ENCODE assay signal across 26 cellular contexts in the genomic region with DNA sequence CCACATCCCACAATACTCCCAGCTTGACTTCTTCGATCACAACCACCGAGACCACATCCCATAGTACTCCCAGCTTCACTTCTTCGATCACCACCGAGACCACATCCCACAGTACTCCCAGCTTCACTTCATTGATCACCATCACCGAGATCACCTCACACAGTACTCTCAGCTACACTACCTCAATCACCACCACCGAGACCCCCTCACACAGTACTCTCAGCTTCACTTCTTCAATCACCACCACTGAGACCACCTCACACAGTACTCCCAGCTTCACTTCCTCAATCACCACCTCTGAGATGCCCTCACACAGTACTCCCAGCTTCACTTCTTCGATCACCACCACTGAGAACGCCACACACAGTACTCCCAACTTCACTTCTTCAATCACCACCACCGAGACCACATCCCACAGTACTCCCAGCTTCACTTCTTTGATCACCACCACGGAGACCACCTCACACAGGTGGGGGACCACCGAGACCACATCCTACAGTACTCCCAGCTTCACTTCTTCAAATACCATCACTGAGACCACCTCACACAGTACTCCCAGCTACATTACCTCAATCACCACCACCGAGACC. TPM values are rescaled to one million over a fixed set of nuclear protein-coding genes. Genes with fewer than 3 reads are reported as not detected.
A peak's percentile ranks its signal among the peaks of the same experiment; 100 is the strongest.
DNase-seq lines count a peak whose midpoint lies in the region; ATAC-seq, FAIRE-seq and TF ChIP-seq lines count a peak whose summit lies in the region.
"Had no signal": no experiment of that assay in that cellular context is flagged by ENCODE, and none has a peak within 500 bp of the region (broad histone marks: within the 10 kb centered on the region; RNA-seq: fewer than 3 reads in every experiment).

No MANE protein-coding gene starts in this region.

- H4K91ac ChIP-seq in H9 (ENCODE audit: insufficient read length, low read depth, low read length), result no peak overlapping the region

- no peaks in the 10 kb centered on the region for H3K4me1 Mint-ChIP-seq in H9
- H3K4me1 Mint-ChIP-seq: CD14-positive monocyte; central memory CD8-positive, alpha-beta T cell; neural crest cell had no signal

- POLR2A ChIA-PET in GM12878 (lab: Charles Lee), result no interaction called here

- no peak for TF ChIP-seq CTCF in H9 (conservative IDR thresholded peaks at IDR 0.05)
- TF ChIP-seq CTCF in GM12878 (IDR thresholded peaks at IDR 0.05 in 2 of 3, conservative IDR thresholded peaks at IDR 0.05 in 1 of 3; ENCODE audit: control insufficient read depth in 2 of 3, extremely low read depth in 1 of 3, insufficient read depth in 1 of 3, low read depth in 3 of 3, low read length in 3 of 3), result no peak
- TF ChIP-seq CTCF in lower leg skin (IDR thresholded peaks at IDR 0.05), result no peak

- intact Hi-C loops in GM12878 (cut with micrococcal nuclease; ENCODE audit: unreplicated experiment) (no loop called here), lower leg skin (cut with DNase I; ENCODE audit: low total_unique reads) (no loop called here)

- H3K4me2 ChIP-seq in H9 (ENCODE audit: insufficient read depth, insufficient read length, low read length) (no peak overlapping the region), GM12878 (ENCODE audit: control insufficient read depth, insufficient read depth) (no peak overlapping the region)
- H3K4me2 ChIP-seq: SK-N-SH had no signal

- no TSS peak for BruUV-seq in GM12878 (replicated peaks; lab: Mats Ljungman, UMichigan)

- no peaks in the 10 kb centered on the region for H3K9me3 Mint-ChIP-seq in H9
- H3K9me3 Mint-ChIP-seq: CD14-positive monocyte; central memory CD8-positive, alpha-beta T cell; neural crest cell had no signal

- no peak overlapping the region for H2AK5ac ChIP-seq in H9 (ENCODE audit: insufficient read length, low read length)

- no peak for TF ChIP-seq RAD21 in GM12878 (IDR thresholded peaks at IDR 0.05; ENCODE audit: insufficient read depth, low read depth, low read length)

- DNase-seq in H9 (peak; percentile 42), GM12878 (ENCODE audit: low read depth, low spot score) (no peak), glomerular visceral epithelial cell (ENCODE audit: extremely low spot score) (peak; percentile 20), renal cortical epithelial cell (ENCODE audit: low read depth) (peak; percentile 13), lower leg skin (ENCODE audit: low spot score in 2 of 2) (no peak), NCI-H82 treated with DMSO at 0.1 percent for 48 hours (lab: John Stamatoyannopoulos, UW; ENCODE audit: unreplicated experiment) (no peak)
- DNase-seq in activated CD8-positive, alpha-beta memory T cell treated with anti-CD3 and anti-CD28 coated beads, Interleukin-2, amount 50 U/mL, for 4 hours, result no peak
- DNase-seq: activated CD4-positive, alpha-beta T cell treated with anti-CD3 and anti-CD28 coated beads, Interleukin-2, amount 50 U/mL, for 1 hour; KG1; left lung; MV-4-11; NCI-H187; NCI-H69; psoas muscle; SK-N-SH; substantia nigra had no signal

- no peaks in the 10 kb centered on the region for H4K20me1 ChIP-seq in H9 (ENCODE audit: control insufficient read depth, insufficient read depth, insufficient read length)
- H4K20me1 ChIP-seq in GM12878 (ENCODE audit: control insufficient read depth, insufficient read depth), result no peaks in the 10 kb centered on the region

- H3K18ac ChIP-seq in H9 (ENCODE audit: insufficient read length, low read depth, low read length), result no peak overlapping the region

- no peak overlapping the region for H3K14ac ChIP-seq in H9 (ENCODE audit: insufficient read depth, low read length)

- TF ChIP-seq EP300 in GM12878 (IDR thresholded peaks at IDR 0.05; ENCODE audit: borderline replicate concordance in 1 of 2, control insufficient read depth in 1 of 2, low read depth in 2 of 2, low read length in 2 of 2), result no peak

- no peaks in the 10 kb centered on the region for H3K36me3 ChIP-seq in GM12878 (ENCODE audit: control insufficient read depth in 2 of 2, insufficient read depth in 2 of 2, low read length in 1 of 2)
- H3K36me3 ChIP-seq: ascending aorta, left lung had no signal

- no peaks in the 10 kb centered on the region for H3K23me2 ChIP-seq in H9 (ENCODE audit: insufficient read length, low read depth, low read length, poor library complexity, severe bottlenecking)

- H4K8ac ChIP-seq in H9 (replicated peaks; ENCODE audit: insufficient read length, low read depth, low read length), result no peak overlapping the region

- H3K27ac ChIP-seq in H9 (ENCODE audit: insufficient read length, low read depth, low read length) (no peak overlapping the region), GM12878 (ENCODE audit: control insufficient read depth, insufficient read depth) (no peak overlapping the region)
- H3K27ac ChIP-seq: ascending aorta, HL-60, left lung, psoas muscle, RWPE1 had no signal

- peaks cover 6% of the 10 kb centered on the region for H3K27me3 Mint-ChIP-seq in H9 (ENCODE audit: low read depth)

- CTCF ChIA-PET in GM12878 (lab: Yijun Ruan, JAX), result interaction anchor here (0.8 to 1.0 kb wide), 3 partner anchors 26 to 265 kb away, joined by 3 read pairs; no protein-coding TSS in a partner anchor

- H3K4me3 Mint-ChIP-seq in H9, result no peak overlapping the region
- H3K4me3 Mint-ChIP-seq: activated naive CD8-positive, alpha-beta T cell; CD14-positive monocyte; central memory CD8-positive, alpha-beta T cell; neural crest cell had no signal

- H3K79me2 ChIP-seq in H9 (ENCODE audit: insufficient read depth, low read length), result no peaks in the 10 kb centered on the region
- H3K79me2 ChIP-seq in GM12878 (ENCODE audit: control insufficient read depth, insufficient read depth, low read length), result no peaks in the 10 kb centered on the region

- H2AFZ ChIP-seq in H9 (ENCODE audit: low read length), result no peak overlapping the region
- H2AFZ ChIP-seq in GM12878 (ENCODE audit: control insufficient read depth, low read depth, low read length), result no peak overlapping the region

- H3K9me3 ChIP-seq in H9 (ENCODE audit: control insufficient read depth, low read depth, low read length) (no peaks in the 10 kb centered on the region), GM12878 (replicated peaks; ENCODE audit: control insufficient read depth, insufficient read depth, low read length) (peaks cover 2% of the 10 kb centered on the region; the same call in 1 of the 3 replicates)
- H3K9me3 ChIP-seq: ascending aorta, left lung, psoas muscle, SK-N-SH had no signal

- H2BK5ac ChIP-seq in H9 (ENCODE audit: insufficient read length, low read length), result no peak overlapping the region

- no peak for ATAC-seq in GM12878
- ATAC-seq in HG02870 (IDR thresholded peaks at IDR 0.05; ENCODE audit: unreplicated experiment), result no peak
- ATAC-seq: left lung, psoas muscle had no signal

- H2BK15ac ChIP-seq in H9 (ENCODE audit: low read depth, low read length), result no peak overlapping the region

- H2BK12ac ChIP-seq in H9 (ENCODE audit: insufficient read length, low read depth, low read length), result no peak overlapping the region

- RAD21 ChIA-PET in GM12878 (lab: Charles Lee; ENCODE audit: unreplicated experiment), result interaction anchor here (0.7 to 0.9 kb wide), 2 partner anchors 15 to 119 kb away, joined by 3 to 4 read pairs; no protein-coding TSS in a partner anchor

- H4K5ac ChIP-seq in H9 (ENCODE audit: insufficient read length, low read depth, low read length), result no peak overlapping the region

- H3K27ac Mint-ChIP-seq in H9, result no peak overlapping the region
- H3K27ac Mint-ChIP-seq: activated naive CD8-positive, alpha-beta T cell; CD14-positive monocyte had no signal

- SMC1A ChIA-PET in GM12878 (lab: Charles Lee; ENCODE audit: uncharacterized antibody, unreplicated experiment), result interaction anchor here (1.0 kb wide), 1 partner anchor 55 kb away, joined by 3 read pairs; no protein-coding TSS in a partner anchor

- H2BK20ac ChIP-seq in H9 (ENCODE audit: low read depth, low read length, poor library complexity, severe bottlenecking), result no peak overlapping the region

- no peak overlapping the region for H2BK120ac ChIP-seq in H9 (ENCODE audit: low read depth, low read length, poor library complexity, severe bottlenecking)

- no peaks in the 10 kb centered on the region for H3K4me1 ChIP-seq in H9 (ENCODE audit: insufficient read depth, low read length)
- no peaks in the 10 kb centered on the region for H3K4me1 ChIP-seq in GM12878 (ENCODE audit: control insufficient read depth, insufficient read depth, low read length)
- H3K4me1 ChIP-seq: ascending aorta, left lung, psoas muscle had no signal

- no peak overlapping the region for H3K9ac ChIP-seq in H9 (ENCODE audit: extremely low read depth, insufficient read length, low read length)
- no peak overlapping the region for H3K9ac ChIP-seq in GM12878 (ENCODE audit: control insufficient read depth, insufficient read depth, low read length)
- H3K9ac ChIP-seq: SK-N-SH had no signal

- no peak overlapping the region for H3T11ph ChIP-seq in H9 (ENCODE audit: low read length)

- H3K36me3 Mint-ChIP-seq in H9 (ENCODE audit: insufficient read depth in 1 of 3, low read depth in 3 of 3), result peaks cover 0 to under 1% (median 0%) of the 10 kb centered on the region in 3 experiments; a peak in 1 of 7 replicates
- H3K36me3 Mint-ChIP-seq: activated naive CD8-positive, alpha-beta T cell; CD14-positive monocyte had no signal

- H3K27me3 ChIP-seq in H9 (ENCODE audit: insufficient read depth, low read length), result no peaks in the 10 kb centered on the region; the same call in 1 of the 2 replicates
- no peaks in the 10 kb centered on the region for H3K27me3 ChIP-seq in GM12878 (replicated peaks in 1 of 2; ENCODE audit: control insufficient read depth in 2 of 2, insufficient read depth in 2 of 2, low read length in 1 of 2)
- H3K27me3 ChIP-seq: ascending aorta had no signal

- H3K4me3 ChIP-seq in GM12878 (no peak overlapping the region), lower leg skin (ENCODE audit: low read depth, poor library complexity, severe bottlenecking) (no peak overlapping the region)
- H3K4me3 ChIP-seq: ascending aorta, left lung, psoas muscle had no signal

- no peak overlapping the region for H3K4ac ChIP-seq in H9 (ENCODE audit: low read depth, low read length)

- 100% methylated on average over 1 of the region's 12 CpGs for WGBS in H9 (ENCODE audit: extremely low coverage, insufficient read length, low lambda C conversion rate)
- WGBS in GM12878 (ENCODE audit: insufficient coverage, insufficient replicate concordance, low lambda C conversion rate, missing lambda C conversion rate), result 20% methylated on average over 11 of the region's 12 CpGs
- 60 to 65% methylated on average over 12 of the region's 12 CpGs for WGBS in lower leg skin, 2 donors

- H3K56ac ChIP-seq in H9 (ENCODE audit: insufficient read length, low read depth, low read length), result no peak overlapping the region

- no peak overlapping the region for H3K23ac ChIP-seq in H9 (ENCODE audit: insufficient read length, low read depth, low read length)

- H3K79me1 ChIP-seq in H9 (ENCODE audit: insufficient read depth, low read depth, low read length, poor library complexity, severe bottlenecking), result no peaks in the 10 kb centered on the region

- FAIRE-seq in GM12878 (lab: Jason Lieb, UNC), result no peak

- in situ Hi-C loops in GM12878 (cut with MboI), result no loop called here

- no peak for TF ChIP-seq POLR2A in GM12878 (IDR thresholded peaks at IDR 0.05; ENCODE audit: low read depth, low read length)
- TF ChIP-seq POLR2A in lower leg skin (IDR thresholded peaks at IDR 0.05), result no peak

RNA-seq across cellular contexts. Expression of a gene that starts 8.6 kb away (rescaled TPM):
- total RNA-seq in H9 (2021) (27.4 and 29.2 TPM in 2 replicates), GM12878 (2014; rRNA removed) (not detected in 2 replicates), GM12878 (2014; rRNA removed; fragmentation: Illumina TruSeq; extraction: Trizol) (not detected in 2 replicates), GM12878 (2021) (0.10 and 0.24 TPM in 2 replicates), renal cortical epithelial cell (0.75 TPM in 1 of 2 replicates, not detected in the other), lower leg skin (under 1 TPM in 3 of 4 donors, not detected in 1; 0.03 to 0.67 (median 0.12) TPM)
- not detected in 2 replicates for total RNA-seq in GM12878 (2013; cell fraction: nucleolus; rRNA removed)
- polyA plus RNA-seq in GM12878 (2011; ENCODE audit: low read depth), result not detected
- polyA plus RNA-seq in GM12878 (2011; rRNA removed) (0.01 and 0.07 TPM in 2 replicates), GM12878 (2014; fragmentation: Illumina TruSeq; extraction: Trizol) (not detected in 2 replicates), GM12878 (2014; fragmentation: Nextera tagmentation; extraction: Ambion mirVana) (not detected), GM12878 (2014; rRNA removed) (not detected in 2 replicates), GM12878 (2016; fragmentation: Nextera tagmentation; extraction: Ambion mirVana) (not detected)
- 0.15 TPM in 1 of 2 replicates, not detected in the other for polyA plus RNA-seq in GM12878 (2011; cell fraction: cytosol; rRNA removed)
- 0.19 and 0.27 TPM in 2 replicates for polyA plus RNA-seq in GM12878 (2011; cell fraction: nucleus; rRNA removed)
- polyA plus RNA-seq in GM12878 (2012), result not detected in 2 replicates
- polyA minus RNA-seq in GM12878 (2011; rRNA and poly(A)+ RNA removed), result under 0.01 TPM in 1 of 2 replicates, not detected in the other
- polyA minus RNA-seq in GM12878 (2011; cell fraction: cytosol; rRNA and poly(A)+ RNA removed), result not detected in 2 replicates
- not detected in 2 replicates for polyA minus RNA-seq in GM12878 (2011; cell fraction: nucleus; rRNA and poly(A)+ RNA removed)
- total RNA-seq: ascending aorta; skeletal muscle tissue; T-helper 2 cell treated with Interferon-gamma antibody and Interleukin-4, amounts not matched to agents 100 ng/mL and 5 ng/mL, for 36 hours had no signal
- polyA plus RNA-seq: CD14-positive monocyte had no signal

RNA-seq across cellular contexts. Expression of a gene that starts 11.4 kb away (rescaled TPM):
- 11.5 and 12.2 TPM in 2 replicates for total RNA-seq in H9 (2021)
- total RNA-seq in GM12878 (2013; cell fraction: nucleolus; rRNA removed), result not detected in 2 replicates
- total RNA-seq in GM12878 (2014; rRNA removed), result 2.7 and 3.4 TPM in 2 replicates
- 2.4 and 3.3 TPM in 2 replicates for total RNA-seq in GM12878 (2014; rRNA removed; fragmentation: Illumina TruSeq; extraction: Trizol)
- total RNA-seq in GM12878 (2021), result 1.7 and 2.6 TPM in 2 replicates
- 3.5 TPM for polyA plus RNA-seq in GM12878 (2011; ENCODE audit: low read depth)
- 1.5 and 2.6 TPM in 2 replicates for polyA plus RNA-seq in GM12878 (2011; rRNA removed)
- 3.4 and 4.7 TPM in 2 replicates for polyA plus RNA-seq in GM12878 (2011; cell fraction: cytosol; rRNA removed)
- polyA plus RNA-seq in GM12878 (2011; cell fraction: nucleus; rRNA removed), result 2.6 and 2.9 TPM in 2 replicates
- polyA plus RNA-seq in GM12878 (2012), result 3.9 and 6.6 TPM in 2 replicates
- 2.0 TPM in 2 replicates for polyA plus RNA-seq in GM12878 (2014; fragmentation: Illumina TruSeq; extraction: Trizol)
- polyA plus RNA-seq in GM12878 (2014; fragmentation: Nextera tagmentation; extraction: Ambion mirVana), result 1 to 10 TPM; 2.6 to 3.6 TPM
- polyA plus RNA-seq in GM12878 (2014; rRNA removed), result 2.5 TPM in 2 replicates
- 1 to 10 TPM; 3.5 to 4.5 TPM for polyA plus RNA-seq in GM12878 (2016; fragmentation: Nextera tagmentation; extraction: Ambion mirVana)
- polyA minus RNA-seq in GM12878 (2011; rRNA and poly(A)+ RNA removed), result 0.41 TPM in 1 of 2 replicates, not detected in the other
- polyA minus RNA-seq in GM12878 (2011; cell fraction: cytosol; rRNA and poly(A)+ RNA removed), result not detected in 2 replicates
- not detected in 2 replicates for polyA minus RNA-seq in GM12878 (2011; cell fraction: nucleus; rRNA and poly(A)+ RNA removed)
- not detected in 2 replicates for total RNA-seq in renal cortical epithelial cell
- total RNA-seq in lower leg skin, result not detected
- total RNA-seq: skeletal muscle tissue had no signal
- polyA plus RNA-seq: CD14-positive monocyte, SK-N-SH had no signal

Comparison
In these comparisons a context has a peak if more than half of its experiments do, and no peak if none do; other contexts are left out.
1. DNase-seq: peak in H9 (single experiment), glomerular visceral epithelial cell (single experiment) and renal cortical epithelial cell (single experiment); none in GM12878 (single experiment), lower leg skin (0 of 2), NCI-H82 treated with DMSO at 0.1 percent for 48 hours (single experiment) and activated CD8-positive, alpha-beta memory T cell treated with anti-CD3 and anti-CD28 coated beads, Interleukin-2, amount 50 U/mL, for 4 hours (single experiment).
2. RNA of a gene that starts 8.6 kb away (total RNA-seq): 27.4 to 29.2 TPM in H9; 0.75 TPM in renal cortical epithelial cell, 0.03 to 0.67 TPM in lower leg skin and 0.10 to 0.24 TPM in GM12878; every median in the first group is over 10 times any median in the second.